ENCODE assay signal across 14 cellular contexts in genomic region chr2:238126775-238127164, GRCh38. TPM values are rescaled to one million over a fixed set of nuclear protein-coding genes. Genes with fewer than 3 reads are reported as not detected.
"Had no signal": no experiment of that assay in that cellular context is flagged by ENCODE, and none has a peak within 500 bp of the region (broad histone marks: within the 10 kb centered on the region; RNA-seq: fewer than 3 reads in every experiment).

No MANE protein-coding gene starts in this region.

- H3K27me3 ChIP-seq: ovary had no signal

- H3K4me1 Mint-ChIP-seq: activated naive CD8-positive, alpha-beta T cell treated with anti-CD3 and anti-CD28 coated beads for 36 hours; mesothelial cell of epicardium; stimulated activated memory B cell treated with anti-CD40 and anti-IgM and Interleukin-4, amounts not matched to agents 10 μg/mL and 1 μg/mL and 100 μg/mL, for 72 hours had no signal

- ATAC-seq: stimulated activated memory B cell treated with anti-CD40 and anti-IgM and Interleukin-4, amounts not matched to agents 10 μg/mL and 1 μg/mL and 100 μg/mL, for 72 hours had no signal

- H3K27ac ChIP-seq: ovary had no signal

- H3K36me3 Mint-ChIP-seq: activated naive CD8-positive, alpha-beta T cell treated with anti-CD3 and anti-CD28 coated beads for 36 hours; mesothelial cell of epicardium; stimulated activated memory B cell treated with anti-CD40 and anti-IgM and Interleukin-4, amounts not matched to agents 10 μg/mL and 1 μg/mL and 100 μg/mL, for 72 hours had no signal

- H3K36me3 ChIP-seq: ovary had no signal

- H3K9me3 ChIP-seq: ovary had no signal

- DNase-seq: activated naive CD8-positive, alpha-beta T cell treated with anti-CD3 and anti-CD28 coated beads for 36 hours; anterior cingulate cortex; cortex of kidney; effector memory CD4-positive, alpha-beta T cell; foreskin melanocyte; stimulated activated CD4-positive, alpha-beta T cell treated with anti-CD3 and anti-CD28 coated beads, Interleukin-2, amount 100 ng/mL, for 48 hours had no signal

- H3K4me3 Mint-ChIP-seq: activated naive CD8-positive, alpha-beta T cell treated with anti-CD3 and anti-CD28 coated beads for 36 hours; activated T-helper 1 cell treated with anti-CD3 and anti-CD28 coated beads, Interleukin-12 subunit alpha, Interleukin-12 subunit beta, Interleukin-2, Interleukin-4 antibody, amounts not matched to agents 30 ng/mL and 10 ng/mL and 1 ng/mL, durations not matched to agents 14 hours and 24 hours and 36 hours; mesothelial cell of epicardium; stimulated activated memory B cell treated with anti-CD40 and anti-IgM and Interleukin-4, amounts not matched to agents 10 μg/mL and 1 μg/mL and 100 μg/mL, for 72 hours; T-helper 2 cell treated with Interferon-gamma antibody and Interleukin-4, amounts not matched to agents 5 μg/mL and 100 μg/mL, for 36 hours had no signal

- H3K27me3 Mint-ChIP-seq: activated naive CD8-positive, alpha-beta T cell treated with anti-CD3 and anti-CD28 coated beads for 36 hours; stimulated activated memory B cell treated with anti-CD40 and anti-IgM and Interleukin-4, amounts not matched to agents 10 μg/mL and 1 μg/mL and 100 μg/mL, for 72 hours had no signal

- H3K4me3 ChIP-seq: ovary had no signal

- H3K9me3 Mint-ChIP-seq: activated naive CD8-positive, alpha-beta T cell treated with anti-CD3 and anti-CD28 coated beads for 36 hours; activated T-helper 1 cell treated with anti-CD3 and anti-CD28 coated beads, Interleukin-12 subunit alpha, Interleukin-12 subunit beta, Interleukin-2, Interleukin-4 antibody, amounts not matched to agents 30 ng/mL and 10 ng/mL and 1 ng/mL, durations not matched to agents 14 hours and 24 hours and 36 hours; mesothelial cell of epicardium; stimulated activated memory B cell treated with anti-CD40 and anti-IgM and Interleukin-4, amounts not matched to agents 10 μg/mL and 1 μg/mL and 100 μg/mL, for 72 hours; T-helper 2 cell treated with Interferon-gamma antibody and Interleukin-4, amounts not matched to agents 5 μg/mL and 100 μg/mL, for 36 hours had no signal

- H3K27ac Mint-ChIP-seq: activated naive CD8-positive, alpha-beta T cell treated with anti-CD3 and anti-CD28 coated beads for 36 hours; activated T-helper 1 cell treated with anti-CD3 and anti-CD28 coated beads, Interleukin-12 subunit alpha, Interleukin-12 subunit beta, Interleukin-2, Interleukin-4 antibody, amounts not matched to agents 30 ng/mL and 10 ng/mL and 1 ng/mL, durations not matched to agents 14 hours and 24 hours and 36 hours; mesothelial cell of epicardium; stimulated activated memory B cell treated with anti-CD40 and anti-IgM and Interleukin-4, amounts not matched to agents 10 μg/mL and 1 μg/mL and 100 μg/mL, for 72 hours; T-helper 2 cell treated with Interferon-gamma antibody and Interleukin-4, amounts not matched to agents 5 μg/mL and 100 μg/mL, for 36 hours had no signal

RNA-seq across cellular contexts. Expression of gene KLHL30, which starts 11.7 kb away (rescaled TPM):
- total RNA-seq: activated CD8-positive, alpha-beta memory T cell treated with anti-CD3 and anti-CD28 coated beads for 36 hours; activated naive CD8-positive, alpha-beta T cell treated with anti-CD3 and anti-CD28 coated beads for 36 hours; activated T-helper 1 cell treated with anti-CD3 and anti-CD28 coated beads, Interleukin-12 subunit alpha, Interleukin-12 subunit beta, Interleukin-2, Interleukin-4 antibody, amounts not matched to agents 30 ng/mL and 10 ng/mL and 1 ng/mL, durations not matched to agents 14 hours and 24 hours and 36 hours had no signal
- polyA plus RNA-seq: neural cell had no signal

RNA-seq across cellular contexts. Expression of gene ESPNL, which starts 26.6 kb away (rescaled TPM):
- total RNA-seq: activated naive CD8-positive, alpha-beta T cell treated with anti-CD3 and anti-CD28 coated beads for 36 hours had no signal

RNA-seq across cellular contexts. Expression of gene ERFE, which starts 32.0 kb away (rescaled TPM):
- total RNA-seq: activated T-helper 1 cell treated with anti-CD3 and anti-CD28 coated beads, Interleukin-12 subunit alpha, Interleukin-12 subunit beta, Interleukin-2, Interleukin-4 antibody, amounts not matched to agents 30 ng/mL and 10 ng/mL and 1 ng/mL, durations not matched to agents 14 hours and 24 hours and 36 hours; lower leg skin had no signal
- polyA plus RNA-seq: neural cell had no signal
